In genomic region chr19:41871573-41872383, GRCh38 we compare ENCODE assay signal across 8 cellular contexts.
DNase-seq lines count a peak whose midpoint lies in the region; ATAC-seq and TF ChIP-seq lines count a peak whose summit lies in the region.

No MANE protein-coding gene starts in this region.

- DNase-seq in central memory CD4-positive, alpha-beta T cell, result peak; percentile 78
- DNase-seq in stimulated activated CD4-positive, alpha-beta T cell treated with anti-CD3 and anti-CD28 coated beads, Interleukin-15, amount 100 ng/mL, for 24 hours, result peak; percentile 80
- DNase-seq in HPDE6-E6E7 (ENCODE audit: extremely low spot score) (no peak), SW480 (ENCODE audit: low spot score) (no peak), HEK293T (ENCODE audit: extremely low spot score) (no peak)

- ATAC-seq in GM18498 (IDR thresholded peaks at IDR 0.05; ENCODE audit: unreplicated experiment), result peak; percentile 59
- ATAC-seq in HG02678 (IDR thresholded peaks at IDR 0.05; ENCODE audit: unreplicated experiment), result peak; percentile 65
- 0 out of 3 replicates have a peak, but pooled peaks have one; percentile 1 for ATAC-seq in SK-N-SH treated with all-trans-retinoic acid at 6 μM for 48 hours

- POLR2A ChIA-PET in HEK293T (lab: Yijun Ruan, JAX), result interaction anchor here (2.7 to 4.1 kb wide), 2 partner anchors 12 to 87 kb away, joined by 15 to 43 read pairs; partner anchors contain the start of genes RABAC1 and RPS19

- CTCF ChIA-PET in HEK293T (lab: Yijun Ruan, JAX), result no interaction called here

TF ChIP-seq in SK-N-SH treated with all-trans-retinoic acid at 6 μM for 48 hours, 23 proteins besides CTCF, POLR2A, EP300 and RAD21 (continues in another document):
- TF ChIP-seq ARNTL (CRISPR knock-in tag; IDR thresholded peaks at IDR 0.05; ENCODE audit: borderline replicate concordance, low read depth) (no peak), OSR1 (CRISPR knock-in tag; IDR thresholded peaks at IDR 0.05) (no peak), RARB (CRISPR knock-in tag; IDR thresholded peaks at IDR 0.05) (no peak), TSHZ2 (CRISPR knock-in tag; IDR thresholded peaks at IDR 0.05) (no peak), PPARA (CRISPR knock-in tag; IDR thresholded peaks at IDR 0.05; ENCODE audit: borderline replicate concordance) (no peak), TOX (CRISPR knock-in tag; IDR thresholded peaks at IDR 0.05; ENCODE audit: borderline replicate concordance) (no peak), ISL1 (CRISPR knock-in tag; IDR thresholded peaks at IDR 0.05) (no peak), POU6F1 (CRISPR knock-in tag; IDR thresholded peaks at IDR 0.05; ENCODE audit: borderline replicate concordance, low read depth) (no peak), CREB5 (CRISPR knock-in tag; IDR thresholded peaks at IDR 0.05; ENCODE audit: low read depth) (peak; percentile 14; the same call in 1 of the 2 replicates), BACH2 (CRISPR knock-in tag; IDR thresholded peaks at IDR 0.05; ENCODE audit: borderline replicate concordance) (no peak), ZNF8 (CRISPR knock-in tag; IDR thresholded peaks at IDR 0.05) (no peak), ZFP30 (CRISPR knock-in tag; IDR thresholded peaks at IDR 0.05) (no peak), ZNF565 (CRISPR knock-in tag; conservative IDR thresholded peaks at IDR 0.05; ENCODE audit: low read depth) (no peak)

TF ChIP-seq in HEK293T, 16 proteins besides CTCF, POLR2A, EP300 and RAD21:
- no peak for TF ChIP-seq FOXA1 (IDR thresholded peaks at IDR 0.05)
- no peak for TF ChIP-seq ELF4 (IDR thresholded peaks at IDR 0.05)
- no peak for TF ChIP-seq PKNOX1 (IDR thresholded peaks at IDR 0.05)

Comparison
In these comparisons a context has a peak if more than half of its experiments do, and no peak if none do; other contexts are left out.
1. ATAC-seq: peak in every context shown above with its lines; median percentile 65 in HG02678; 59 in GM18498; 1 in SK-N-SH treated with all-trans-retinoic acid at 6 μM for 48 hours.
2. DNase-seq: peak in central memory CD4-positive, alpha-beta T cell (single experiment) and stimulated activated CD4-positive, alpha-beta T cell treated with anti-CD3 and anti-CD28 coated beads, Interleukin-15, amount 100 ng/mL, for 24 hours (single experiment); none in HPDE6-E6E7 (single experiment), SW480 (single experiment) and HEK293T (single experiment).